ENCODE assay signal across 1 cellular context in genomic region chr12:110558945-110559344, GRCh38. TPM values are rescaled to one million over a fixed set of nuclear protein-coding genes. Genes with fewer than 3 reads are reported as not detected.
"Had no signal": no experiment of that assay in that cellular context is flagged by ENCODE, and none has a peak within 500 bp of the region (broad histone marks: within the 10 kb centered on the region; RNA-seq: fewer than 3 reads in every experiment).

No MANE protein-coding gene starts in this region.

RNA-seq across cellular contexts. Expression of gene RAD9B, which starts 56.8 kb away (rescaled TPM):
- total RNA-seq: vagina had no signal
